19 cellular contexts compared by ENCODE assay signal in genomic region chr1:43267291-43267805, GRCh38. TPM values are rescaled to one million over a fixed set of nuclear protein-coding genes. Genes with fewer than 3 reads are reported as not detected.
DNase-seq lines count a peak whose midpoint lies in the region; ATAC-seq and TF ChIP-seq lines count a peak whose summit lies in the region.
"Had no signal": no experiment of that assay in that cellular context is flagged by ENCODE, and none has a peak within 500 bp of the region (broad histone marks: within the 10 kb centered on the region; RNA-seq: fewer than 3 reads in every experiment).

No MANE protein-coding gene starts in this region.

- H3K4me1 ChIP-seq in liver (ENCODE audit: control insufficient read depth in 4 of 4, insufficient read depth in 4 of 4, low read length in 3 of 4), result peaks cover 10 to 23% (median 20%) of the 10 kb centered on the region in 4 donors
- H3K4me1 ChIP-seq in thyroid gland, result peaks cover 53 to 55% of the 10 kb centered on the region in 2 donors
- H3K4me1 ChIP-seq: HAP-1 had no signal

- H3K27ac ChIP-seq in liver (ENCODE audit: low read depth in 1 of 2, low read length in 2 of 2) (no peak overlapping the region), thyroid gland (peak overlapping the region; percentile 55 to 89 (median 65))
- H3K27ac ChIP-seq: 22Rv1, KMS-11 had no signal

- DNase-seq in DMS 273 (lab: John Stamatoyannopoulos, UW; ENCODE audit: unreplicated experiment), result peak; percentile 51
- no peak for DNase-seq in DMS 273 treated with DMSO at 0.1 percent for 48 hours (lab: John Stamatoyannopoulos, UW)
- peak; percentile 40 for DNase-seq in cerebellar cortex (ENCODE audit: low spot score)
- DNase-seq in thyroid gland, result peak; percentile 41 to 43
- no peak for DNase-seq in NCI-H1930 (lab: John Stamatoyannopoulos, UW)
- DNase-seq in CD1c-positive myeloid dendritic cell (ENCODE audit: extremely low spot score), result no peak
- DNase-seq: activated naive CD8-positive, alpha-beta T cell treated with anti-CD3 and anti-CD28 coated beads, Interleukin-2, amount 10 ng/mL, durations not matched to agents 7 days and 5 days; DMS53; effector memory CD8-positive, alpha-beta T cell; hypothalamus; NCI-H2171 treated with DMSO at 0.1 percent for 48 hours; retina had no signal

- H3K36me3 ChIP-seq in liver (ENCODE audit: control insufficient read depth in 4 of 4, insufficient read depth in 3 of 4, low read depth in 1 of 4, low read length in 3 of 4), result no peaks in the 10 kb centered on the region
- H3K36me3 ChIP-seq in thyroid gland, result no peaks in the 10 kb centered on the region
- H3K36me3 ChIP-seq: HAP-1 had no signal

- no peak for TF ChIP-seq POLR2A in thyroid gland (IDR thresholded peaks at IDR 0.05)

- intact Hi-C loops in thyroid gland (cut with DNase I), result no loop called here

- H3K27me3 ChIP-seq in liver (ENCODE audit: control insufficient read depth in 4 of 4, insufficient read depth in 4 of 4, low read length in 3 of 4) (peaks cover 0 to 2% (median 0%) of the 10 kb centered on the region in 4 donors), thyroid gland (no peaks in the 10 kb centered on the region)

- no peaks in the 10 kb centered on the region for H3K9me3 ChIP-seq in liver (ENCODE audit: control insufficient read depth in 4 of 4, low read length in 3 of 4)
- H3K9me3 ChIP-seq in thyroid gland, result no peaks in the 10 kb centered on the region

- H3K9ac ChIP-seq in liver (ENCODE audit: low read depth in 1 of 2, low read length in 2 of 2), result no peak overlapping the region
- H3K9ac ChIP-seq: KMS-11 had no signal

- TF ChIP-seq CTCF in liver (IDR thresholded peaks at IDR 0.05; ENCODE audit: low read depth, low read length, missing input control) (no peak), thyroid gland (IDR thresholded peaks at IDR 0.05) (no peak)

- no peak overlapping the region for H3K4me3 ChIP-seq in liver (ENCODE audit: low read depth in 1 of 3, low read length in 3 of 3)
- no peak overlapping the region for H3K4me3 ChIP-seq in thyroid gland (replicated peaks in 1 of 3)
- H3K4me3 ChIP-seq: HAP-1 had no signal

- TF ChIP-seq RAD21 in liver (IDR thresholded peaks at IDR 0.05), result no peak

- WGBS in liver, result 55% methylated on average over 9 of the region's 9 CpGs
- WGBS in thyroid gland, 2 donors, result 78 to 79% methylated on average over 9 of the region's 9 CpGs

- ATAC-seq in GM19324 (IDR thresholded peaks at IDR 0.05; ENCODE audit: low FRiP score, unreplicated experiment), result no peak
- ATAC-seq: effector memory CD8-positive, alpha-beta T cell had no signal

TF ChIP-seq in liver, 16 proteins besides CTCF, POLR2A, EP300 and RAD21:
- TF ChIP-seq HNF4G (IDR thresholded peaks at IDR 0.05) (no peak), FOXA1 (IDR thresholded peaks at IDR 0.05) (no peak), HNF4A (conservative IDR thresholded peaks at IDR 0.05) (peak; percentile 50 to 73), JUND (IDR thresholded peaks at IDR 0.05) (no peak), SP1 (IDR thresholded peaks at IDR 0.05) (no peak), GABPA (IDR thresholded peaks at IDR 0.05 in 1 of 2, conservative IDR thresholded peaks at IDR 0.05 in 1 of 2) (no peak), RXRA (IDR thresholded peaks at IDR 0.05) (peak; percentile 45 to 80), YY1 (IDR thresholded peaks at IDR 0.05) (no peak), FOXA2 (IDR thresholded peaks at IDR 0.05) (no peak)
- TF ChIP-seq, protein P1, sequence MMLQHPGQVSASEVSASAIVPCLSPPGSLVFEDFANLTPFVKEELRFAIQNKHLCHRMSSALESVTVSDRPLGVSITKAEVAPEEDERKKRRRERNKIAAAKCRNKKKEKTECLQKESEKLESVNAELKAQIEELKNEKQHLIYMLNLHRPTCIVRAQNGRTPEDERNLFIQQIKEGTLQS (IDR thresholded peaks at IDR 0.05), result no peak

RNA-seq across cellular contexts. Expression of gene TMEM125, which starts 2.4 kb away (rescaled TPM):
- total RNA-seq in liver, result 1 to 10 TPM in 1 of 2 donors, under 1 TPM in 1; 0.61 to 1.0 TPM
- polyA plus RNA-seq in liver, result under 1 TPM; 0.21 to 0.76 TPM
- total RNA-seq in thyroid gland, result 100 to 1,000 TPM in 2 of 4 donors, 10 to 100 TPM in 2; 50.8 to 127 (median 89.8) TPM
- total RNA-seq: activated CD8-positive, alpha-beta memory T cell treated with anti-CD3 and anti-CD28 coated beads for 36 hours; activated naive CD8-positive, alpha-beta T cell treated with anti-CD3 and anti-CD28 coated beads, Interleukin-2, amount 10 ng/mL, durations not matched to agents 7 days and 5 days; subcutaneous adipose tissue had no signal

RNA-seq across cellular contexts. Expression of gene C1orf210, which starts 18.0 kb away (rescaled TPM):
- 1 to 10 TPM in 1 of 2 donors, under 1 TPM in 1; 0.75 to 5.0 TPM for total RNA-seq in liver
- polyA plus RNA-seq in liver, result 1 to 10 TPM in 1 of 2 donors, under 1 TPM in 1; 0.80 to 1.7 TPM
- total RNA-seq in thyroid gland, result 10 to 100 TPM; 22.7 to 49.7 (median 36.3) TPM
- total RNA-seq: activated CD8-positive, alpha-beta memory T cell treated with anti-CD3 and anti-CD28 coated beads for 36 hours; activated naive CD8-positive, alpha-beta T cell treated with anti-CD3 and anti-CD28 coated beads, Interleukin-2, amount 10 ng/mL, durations not matched to agents 7 days and 5 days had no signal

RNA-seq across cellular contexts. Expression of gene TIE1, which starts 33.4 kb away (rescaled TPM):
- total RNA-seq in liver, result 10 to 100 TPM; 10.4 to 17.6 TPM
- 1 to 10 TPM; 3.6 to 7.3 TPM for polyA plus RNA-seq in liver
- 10 to 100 TPM; 30.6 to 65.1 (median 47.7) TPM for total RNA-seq in thyroid gland

Comparison
In these comparisons a context has a peak if more than half of its experiments do, and no peak if none do; other contexts are left out.
1. DNase-seq: peak in DMS 273 (single experiment), cerebellar cortex (single experiment) and thyroid gland (2 of 2); none in DMS 273 treated with DMSO at 0.1 percent for 48 hours (single experiment), NCI-H1930 (0 of 2) and CD1c-positive myeloid dendritic cell (single experiment).
2. H3K27ac ChIP-seq: peak in thyroid gland (3 of 3); none in liver (0 of 2).
3. RNA of gene TMEM125, which starts 2.4 kb away (total RNA-seq): 50.8 to 127 TPM in thyroid gland; 0.61 to 1.0 TPM in liver; every median in the first group is over 10 times any median in the second.